1 cellular context compared by ENCODE assay signal in genomic region chr17:43483674-43484551, GRCh38.
A peak's percentile ranks its signal among the peaks of the same experiment; 100 is the strongest.
TF ChIP-seq lines count a peak whose summit lies in the region.

TSS of gene DHX8 (plus strand) at chr17:43483975. CDS start at chr17:43484038, 63 bp downstream.

TF ChIP-seq in HepG2, 621 proteins besides CTCF, POLR2A, EP300 and RAD21 (continued from another document and continues in another):
- TF ChIP-seq ZNF597 (CRISPR knock-in tag; IDR thresholded peaks at IDR 0.05): 0 out of 2 replicates have a peak, but pooled peaks have one; percentile 73
- no peak for TF ChIP-seq KAT2B (IDR thresholded peaks at IDR 0.05; ENCODE audit: borderline replicate concordance, low read depth, low read length)
- no peak; the same call in none of the 2 replicates for TF ChIP-seq ETV6 (CRISPR knock-in tag; conservative IDR thresholded peaks at IDR 0.05)
- TF ChIP-seq AKAP8 (CRISPR knock-in tag; IDR thresholded peaks at IDR 0.05): no peak
- peak; percentile 93 for TF ChIP-seq ZNF614 (CRISPR knock-in tag; IDR thresholded peaks at IDR 0.05; ENCODE audit: borderline replicate concordance)
- peak; percentile 27 for TF ChIP-seq ZNF883 (CRISPR knock-in tag; IDR thresholded peaks at IDR 0.05; ENCODE audit: not compliant biosample characterization)
- TF ChIP-seq, protein P1, sequence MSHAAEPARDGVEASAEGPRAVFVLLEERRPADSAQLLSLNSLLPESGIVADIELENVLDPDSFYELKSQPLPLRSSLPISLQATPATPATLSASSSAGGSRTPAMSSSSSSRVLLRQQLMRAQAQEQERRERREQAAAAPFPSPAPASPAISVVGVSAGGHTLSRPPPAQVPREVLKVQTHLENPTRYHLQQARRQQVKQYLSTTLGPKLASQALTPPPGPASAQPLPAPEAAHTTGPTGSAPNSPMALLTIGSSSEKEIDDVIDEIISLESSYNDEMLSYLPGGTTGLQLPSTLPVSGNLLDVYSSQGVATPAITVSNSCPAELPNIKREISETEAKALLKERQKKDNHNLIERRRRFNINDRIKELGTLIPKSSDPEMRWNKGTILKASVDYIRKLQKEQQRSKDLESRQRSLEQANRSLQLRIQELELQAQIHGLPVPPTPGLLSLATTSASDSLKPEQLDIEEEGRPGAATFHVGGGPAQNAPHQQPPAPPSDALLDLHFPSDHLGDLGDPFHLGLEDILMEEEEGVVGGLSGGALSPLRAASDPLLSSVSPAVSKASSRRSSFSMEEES (CRISPR knock-in tag; IDR thresholded peaks at IDR 0.05): peak; percentile 54
- peak; percentile 34 for TF ChIP-seq HNRNPLL (IDR thresholded peaks at IDR 0.05; ENCODE audit: low read depth, low read length, poor library complexity, severe bottlenecking)
- TF ChIP-seq SP5 (CRISPR knock-in tag; IDR thresholded peaks at IDR 0.05; ENCODE audit: borderline replicate concordance, low read depth): peak; percentile 31; the same call in 1 of the 2 replicates
- TF ChIP-seq, protein P2, sequence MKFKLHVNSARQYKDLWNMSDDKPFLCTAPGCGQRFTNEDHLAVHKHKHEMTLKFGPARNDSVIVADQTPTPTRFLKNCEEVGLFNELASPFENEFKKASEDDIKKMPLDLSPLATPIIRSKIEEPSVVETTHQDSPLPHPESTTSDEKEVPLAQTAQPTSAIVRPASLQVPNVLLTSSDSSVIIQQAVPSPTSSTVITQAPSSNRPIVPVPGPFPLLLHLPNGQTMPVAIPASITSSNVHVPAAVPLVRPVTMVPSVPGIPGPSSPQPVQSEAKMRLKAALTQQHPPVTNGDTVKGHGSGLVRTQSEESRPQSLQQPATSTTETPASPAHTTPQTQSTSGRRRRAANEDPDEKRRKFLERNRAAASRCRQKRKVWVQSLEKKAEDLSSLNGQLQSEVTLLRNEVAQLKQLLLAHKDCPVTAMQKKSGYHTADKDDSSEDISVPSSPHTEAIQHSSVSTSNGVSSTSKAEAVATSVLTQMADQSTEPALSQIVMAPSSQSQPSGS (CRISPR knock-in tag; IDR thresholded peaks at IDR 0.05): peak; percentile 94
- TF ChIP-seq KDM1A (CRISPR knock-in tag; IDR thresholded peaks at IDR 0.05): no peak
- TF ChIP-seq HOXA5 (CRISPR knock-in tag; IDR thresholded peaks at IDR 0.05): peak; percentile 92
- peak; percentile 72 for TF ChIP-seq CREB1 (IDR thresholded peaks at IDR 0.05)
- TF ChIP-seq CREB1 (CRISPR knock-in tag; IDR thresholded peaks at IDR 0.05): peak; percentile 94
- TF ChIP-seq ZNF569 (CRISPR knock-in tag; IDR thresholded peaks at IDR 0.05; ENCODE audit: borderline replicate concordance): no peak
- TF ChIP-seq ARID5B (CRISPR knock-in tag; IDR thresholded peaks at IDR 0.05): peak; percentile 81
- TF ChIP-seq ZNF326 (CRISPR knock-in tag; IDR thresholded peaks at IDR 0.05; ENCODE audit: borderline replicate concordance): no peak
- no peak for TF ChIP-seq ISX (CRISPR knock-in tag; conservative IDR thresholded peaks at IDR 0.05)
- TF ChIP-seq ATF5 (CRISPR knock-in tag; IDR thresholded peaks at IDR 0.05; ENCODE audit: low read depth): peak; percentile 18; the same call in 1 of the 2 replicates
- peak; percentile 77 for TF ChIP-seq HMG20B (CRISPR knock-in tag; conservative IDR thresholded peaks at IDR 0.05)
- TF ChIP-seq RBM22 (optimal IDR thresholded peaks at IDR 0.05; ENCODE audit: low read length): no peak
- peak; percentile 93 for TF ChIP-seq PHF21A (CRISPR knock-in tag; IDR thresholded peaks at IDR 0.05)
- no peak for TF ChIP-seq ZNF703 (CRISPR knock-in tag; IDR thresholded peaks at IDR 0.05; ENCODE audit: borderline replicate concordance)
- TF ChIP-seq ZNF749 (CRISPR knock-in tag; IDR thresholded peaks at IDR 0.05; ENCODE audit: borderline replicate concordance): peak; percentile 76; the same call in 1 of the 2 replicates
- TF ChIP-seq ZNF576 (CRISPR knock-in tag; IDR thresholded peaks at IDR 0.05): 0 out of 2 replicates have a peak, but pooled peaks have one; percentile 63
- TF ChIP-seq ZNF709 (CRISPR knock-in tag; IDR thresholded peaks at IDR 0.05): peak; percentile 87
- peak; percentile 90; the same call in 1 of the 2 replicates for TF ChIP-seq MXD4 (CRISPR knock-in tag; IDR thresholded peaks at IDR 0.05)
- 0 out of 2 replicates have a peak, but pooled peaks have one; percentile 41 for TF ChIP-seq PCBP1 (IDR thresholded peaks at IDR 0.05; ENCODE audit: borderline replicate concordance, low read depth, low read length)
- TF ChIP-seq SATB2 (CRISPR knock-in tag; IDR thresholded peaks at IDR 0.05): 0 out of 2 replicates have a peak, but pooled peaks have one; percentile 74
- TF ChIP-seq HOXA9 (CRISPR knock-in tag; IDR thresholded peaks at IDR 0.05; ENCODE audit: borderline replicate concordance): no peak
- TF ChIP-seq ZNF205 (CRISPR knock-in tag; IDR thresholded peaks at IDR 0.05): peak; percentile 95
- peak; percentile 96 for TF ChIP-seq ZSCAN9 (CRISPR knock-in tag; IDR thresholded peaks at IDR 0.05; ENCODE audit: borderline replicate concordance)
- TF ChIP-seq ZNF180 (CRISPR knock-in tag; IDR thresholded peaks at IDR 0.05; ENCODE audit: borderline replicate concordance, low read depth): no peak
- peak; percentile 98; the same call in 1 of the 2 replicates for TF ChIP-seq ZNF136 (CRISPR knock-in tag; IDR thresholded peaks at IDR 0.05; ENCODE audit: low read depth)
- TF ChIP-seq ZNF235 (CRISPR knock-in tag; IDR thresholded peaks at IDR 0.05; ENCODE audit: borderline replicate concordance): 0 out of 2 replicates have a peak, but pooled peaks have one; percentile 16
- TF ChIP-seq, protein P3, sequence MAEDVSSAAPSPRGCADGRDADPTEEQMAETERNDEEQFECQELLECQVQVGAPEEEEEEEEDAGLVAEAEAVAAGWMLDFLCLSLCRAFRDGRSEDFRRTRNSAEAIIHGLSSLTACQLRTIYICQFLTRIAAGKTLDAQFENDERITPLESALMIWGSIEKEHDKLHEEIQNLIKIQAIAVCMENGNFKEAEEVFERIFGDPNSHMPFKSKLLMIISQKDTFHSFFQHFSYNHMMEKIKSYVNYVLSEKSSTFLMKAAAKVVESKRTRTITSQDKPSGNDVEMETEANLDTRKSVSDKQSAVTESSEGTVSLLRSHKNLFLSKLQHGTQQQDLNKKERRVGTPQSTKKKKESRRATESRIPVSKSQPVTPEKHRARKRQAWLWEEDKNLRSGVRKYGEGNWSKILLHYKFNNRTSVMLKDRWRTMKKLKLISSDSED (CRISPR knock-in tag; IDR thresholded peaks at IDR 0.05): no peak
- peak; percentile 78; the same call in 1 of the 2 replicates for TF ChIP-seq ZFP82 (CRISPR knock-in tag; IDR thresholded peaks at IDR 0.05; ENCODE audit: borderline replicate concordance)
- peak; percentile 97 for TF ChIP-seq ZNF264 (CRISPR knock-in tag; IDR thresholded peaks at IDR 0.05)
- TF ChIP-seq, protein P4, sequence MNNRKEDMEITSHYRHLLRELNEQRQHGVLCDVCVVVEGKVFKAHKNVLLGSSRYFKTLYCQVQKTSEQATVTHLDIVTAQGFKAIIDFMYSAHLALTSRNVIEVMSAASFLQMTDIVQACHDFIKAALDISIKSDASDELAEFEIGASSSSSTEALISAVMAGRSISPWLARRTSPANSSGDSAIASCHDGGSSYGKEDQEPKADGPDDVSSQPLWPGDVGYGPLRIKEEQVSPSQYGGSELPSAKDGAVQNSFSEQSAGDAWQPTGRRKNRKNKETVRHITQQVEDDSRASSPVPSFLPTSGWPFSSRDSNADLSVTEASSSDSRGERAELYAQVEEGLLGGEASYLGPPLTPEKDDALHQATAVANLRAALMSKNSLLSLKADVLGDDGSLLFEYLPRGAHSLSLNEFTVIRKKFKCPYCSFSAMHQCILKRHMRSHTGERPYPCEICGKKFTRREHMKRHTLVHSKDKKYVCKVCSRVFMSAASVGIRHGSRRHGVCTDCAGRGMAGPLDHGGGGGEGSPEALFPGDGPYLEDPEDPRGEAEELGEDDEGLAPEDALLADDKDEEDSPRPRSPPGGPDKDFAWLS (CRISPR knock-in tag; IDR thresholded peaks at IDR 0.05; ENCODE audit: borderline replicate concordance): 0 out of 2 replicates have a peak, but pooled peaks have one; percentile 62
- TF ChIP-seq, protein P5, sequence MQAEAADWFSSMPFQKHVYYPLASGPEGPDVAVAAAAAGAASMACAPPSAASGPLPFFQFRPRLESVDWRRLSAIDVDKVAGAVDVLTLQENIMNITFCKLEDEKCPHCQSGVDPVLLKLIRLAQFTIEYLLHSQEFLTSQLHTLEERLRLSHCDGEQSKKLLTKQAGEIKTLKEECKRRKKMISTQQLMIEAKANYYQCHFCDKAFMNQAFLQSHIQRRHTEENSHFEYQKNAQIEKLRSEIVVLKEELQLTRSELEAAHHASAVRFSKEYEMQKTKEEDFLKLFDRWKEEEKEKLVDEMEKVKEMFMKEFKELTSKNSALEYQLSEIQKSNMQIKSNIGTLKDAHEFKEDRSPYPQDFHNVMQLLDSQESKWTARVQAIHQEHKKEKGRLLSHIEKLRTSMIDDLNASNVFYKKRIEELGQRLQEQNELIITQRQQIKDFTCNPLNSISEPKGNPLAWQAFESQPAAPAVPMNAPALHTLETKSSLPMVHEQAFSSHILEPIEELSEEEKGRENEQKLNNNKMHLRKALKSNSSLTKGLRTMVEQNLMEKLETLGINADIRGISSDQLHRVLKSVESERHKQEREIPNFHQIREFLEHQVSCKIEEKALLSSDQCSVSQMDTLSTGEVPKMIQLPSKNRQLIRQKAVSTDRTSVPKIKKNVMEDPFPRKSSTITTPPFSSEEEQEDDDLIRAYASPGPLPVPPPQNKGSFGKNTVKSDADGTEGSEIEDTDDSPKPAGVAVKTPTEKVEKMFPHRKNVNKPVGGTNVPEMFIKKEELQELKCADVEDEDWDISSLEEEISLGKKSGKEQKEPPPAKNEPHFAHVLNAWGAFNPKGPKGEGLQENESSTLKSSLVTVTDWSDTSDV (CRISPR knock-in tag; IDR thresholded peaks at IDR 0.05): peak; percentile 70; the same call in 1 of the 2 replicates
- TF ChIP-seq ZNF558 (CRISPR knock-in tag; IDR thresholded peaks at IDR 0.05; ENCODE audit: borderline replicate concordance): no peak; the same call in 1 of the 2 replicates
- peak; percentile 99; the same call in 1 of the 2 replicates for TF ChIP-seq ZNF788 (CRISPR knock-in tag; IDR thresholded peaks at IDR 0.05; ENCODE audit: borderline replicate concordance)
- no peak for TF ChIP-seq NFE2L2 (IDR thresholded peaks at IDR 0.05; ENCODE audit: low read length)
- TF ChIP-seq, protein P6, sequence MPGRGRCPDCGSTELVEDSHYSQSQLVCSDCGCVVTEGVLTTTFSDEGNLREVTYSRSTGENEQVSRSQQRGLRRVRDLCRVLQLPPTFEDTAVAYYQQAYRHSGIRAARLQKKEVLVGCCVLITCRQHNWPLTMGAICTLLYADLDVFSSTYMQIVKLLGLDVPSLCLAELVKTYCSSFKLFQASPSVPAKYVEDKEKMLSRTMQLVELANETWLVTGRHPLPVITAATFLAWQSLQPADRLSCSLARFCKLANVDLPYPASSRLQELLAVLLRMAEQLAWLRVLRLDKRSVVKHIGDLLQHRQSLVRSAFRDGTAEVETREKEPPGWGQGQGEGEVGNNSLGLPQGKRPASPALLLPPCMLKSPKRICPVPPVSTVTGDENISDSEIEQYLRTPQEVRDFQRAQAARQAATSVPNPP (CRISPR knock-in tag; IDR thresholded peaks at IDR 0.05): peak; percentile 87
- TF ChIP-seq YEATS4 (CRISPR knock-in tag; IDR thresholded peaks at IDR 0.05; ENCODE audit: borderline replicate concordance): peak; percentile 93
- no peak for TF ChIP-seq TEAD2 (CRISPR knock-in tag; IDR thresholded peaks at IDR 0.05)
- peak; percentile 78 for TF ChIP-seq ZNF746 (CRISPR knock-in tag; IDR thresholded peaks at IDR 0.05)
- TF ChIP-seq ZNF24 (IDR thresholded peaks at IDR 0.05): peak; percentile 49; the same call in 1 of the 2 replicates
- peak; percentile 66 for TF ChIP-seq TOE1 (CRISPR knock-in tag; IDR thresholded peaks at IDR 0.05)
- TF ChIP-seq MEIS2 (CRISPR knock-in tag; IDR thresholded peaks at IDR 0.05): peak; percentile 24; the same call in 1 of the 2 replicates
- peak; percentile 99 for TF ChIP-seq CBX5 (CRISPR knock-in tag; IDR thresholded peaks at IDR 0.05; ENCODE audit: borderline replicate concordance)
- peak; percentile 70; the same call in 1 of the 2 replicates for TF ChIP-seq SMAD1 (CRISPR knock-in tag; IDR thresholded peaks at IDR 0.05; ENCODE audit: borderline replicate concordance, low read depth)
- TF ChIP-seq ZNF367 (CRISPR knock-in tag; IDR thresholded peaks at IDR 0.05; ENCODE audit: borderline replicate concordance): no peak
